Comparison of ENCODE assay signal across 8 cellular contexts in the genomic region with DNA sequence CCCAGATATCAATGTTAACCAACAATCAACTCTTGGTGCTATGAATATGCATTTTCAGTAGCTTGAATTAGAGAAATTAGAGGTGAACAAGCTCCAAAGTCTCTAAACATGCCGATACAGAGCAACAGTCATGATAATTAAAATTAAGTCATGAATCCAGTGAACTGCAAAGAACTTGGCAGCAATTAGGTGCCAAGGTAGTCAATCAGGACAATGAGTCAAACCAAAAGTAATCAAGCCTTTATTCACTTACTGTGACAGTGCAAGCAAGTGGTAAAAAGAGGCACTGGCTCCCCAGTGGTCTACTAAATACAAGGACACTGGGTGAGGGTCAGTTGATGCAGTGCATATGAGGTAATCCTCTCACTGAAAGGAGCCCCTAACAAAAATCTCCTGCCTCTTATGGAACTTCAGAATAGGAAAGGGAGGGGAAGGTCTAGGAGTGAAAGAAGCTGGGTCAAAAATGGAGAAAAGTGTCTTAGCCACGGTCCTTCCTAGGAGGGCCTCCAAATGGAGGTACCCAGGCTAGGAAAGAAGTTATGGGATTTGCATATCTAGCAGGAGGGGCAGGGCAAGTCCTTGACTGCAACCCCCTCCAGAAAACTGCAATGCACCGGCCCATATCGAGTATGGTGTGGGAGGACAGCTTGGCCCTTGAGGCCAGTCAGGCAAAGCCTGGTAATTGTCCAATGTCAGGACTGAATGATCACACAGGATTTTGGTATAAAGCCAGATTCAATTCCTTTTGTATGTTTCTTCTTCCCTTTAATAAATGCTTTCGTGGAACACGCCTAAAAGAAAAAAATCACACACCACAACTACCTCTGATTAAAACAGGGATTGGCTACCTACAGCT. TPM values are rescaled to one million over a fixed set of nuclear protein-coding genes. Genes with fewer than 3 reads are reported as not detected.
DNase-seq lines count a peak whose midpoint lies in the region; ATAC-seq lines count a peak whose summit lies in the region.

No MANE protein-coding gene starts in this region.

- H3K4me1 Mint-ChIP-seq in T-helper 1 cell treated with Interleukin-12 subunit alpha and Interleukin-12 subunit beta and Interleukin-4 antibody, amounts not matched to agents 30 μg/mL and 1 μg/mL, for 36 hours (ENCODE audit: low read depth), result peaks cover 35% of the 10 kb centered on the region
- H3K4me1 Mint-ChIP-seq in activated T-helper 1 cell treated with anti-CD3 and anti-CD28 coated beads, Interleukin-12 subunit alpha, Interleukin-12 subunit beta, Interleukin-2, Interleukin-4 antibody, amounts not matched to agents 30 ng/mL and 10 ng/mL and 1 ng/mL, durations not matched to agents 14 hours and 24 hours and 36 hours (ENCODE audit: low read depth), result peaks cover 39% of the 10 kb centered on the region
- peaks cover 40 to 57% of the 10 kb centered on the region in 2 donors for H3K4me1 Mint-ChIP-seq in immature natural killer cell

- peak overlapping the region; percentile 99 for H3K27ac ChIP-seq in subcutaneous abdominal adipose tissue (ENCODE audit: low read depth, low read length)

- ATAC-seq in HG03520 (IDR thresholded peaks at IDR 0.05; ENCODE audit: unreplicated experiment), result no peak

- H3K27ac Mint-ChIP-seq in T-helper 1 cell treated with Interleukin-12 subunit alpha and Interleukin-12 subunit beta and Interleukin-4 antibody, amounts not matched to agents 30 μg/mL and 1 μg/mL, for 36 hours, result peak overlapping the region; percentile 98
- H3K27ac Mint-ChIP-seq in activated T-helper 1 cell treated with anti-CD3 and anti-CD28 coated beads, Interleukin-12 subunit alpha, Interleukin-12 subunit beta, Interleukin-2, Interleukin-4 antibody, amounts not matched to agents 30 ng/mL and 10 ng/mL and 1 ng/mL, durations not matched to agents 14 hours and 24 hours and 36 hours, result peak overlapping the region; percentile 96
- peak overlapping the region; percentile 67 to 99 (median 98) for H3K27ac Mint-ChIP-seq in immature natural killer cell

- DNase-seq in T-helper 1 cell, result no peak
- DNase-seq in activated T-helper 1 cell treated with anti-CD3 and anti-CD28 coated beads, Interleukin-12 subunit alpha, Interleukin-12 subunit beta, Interleukin-2, Interleukin-4 antibody, amounts not matched to agents 30 ng/mL and 10 ng/mL and 1 ng/mL, durations not matched to agents 14 hours and 24 hours and 36 hours (ENCODE audit: low spot score), result no peak
- DNase-seq in immature natural killer cell, result no peak
- no peak for DNase-seq in GF-D8 (lab: John Stamatoyannopoulos, UW)
- no peak for DNase-seq in UCSD-AML1 (lab: John Stamatoyannopoulos, UW; ENCODE audit: unreplicated experiment)

- peaks cover 4 to 18% (median 13%) of the 10 kb centered on the region in 5 donors for H3K36me3 ChIP-seq in subcutaneous abdominal adipose tissue (ENCODE audit: control insufficient read depth in 5 of 5, insufficient read depth in 5 of 5, low read length in 5 of 5)

- intact Hi-C loops in activated T-helper 1 cell treated with anti-CD3 and anti-CD28 coated beads, Interleukin-12 subunit alpha, Interleukin-12 subunit beta, Interleukin-2, Interleukin-4 antibody, amounts not matched to agents 30 ng/mL and 10 ng/mL and 1 ng/mL, durations not matched to agents 14 hours and 24 hours and 36 hours (cut with micrococcal nuclease), result loop anchor here (5.0 kb wide), 4 partner anchors 561 to 1591 kb away; partner anchors contain the start of genes AVEN, CDIN1 and DPH6

- H3K27me3 Mint-ChIP-seq in T-helper 1 cell treated with Interleukin-12 subunit alpha and Interleukin-12 subunit beta and Interleukin-4 antibody, amounts not matched to agents 30 μg/mL and 1 μg/mL, for 36 hours (ENCODE audit: low read depth), result no peaks in the 10 kb centered on the region
- no peaks in the 10 kb centered on the region for H3K27me3 Mint-ChIP-seq in activated T-helper 1 cell treated with anti-CD3 and anti-CD28 coated beads, Interleukin-12 subunit alpha, Interleukin-12 subunit beta, Interleukin-2, Interleukin-4 antibody, amounts not matched to agents 30 ng/mL and 10 ng/mL and 1 ng/mL, durations not matched to agents 14 hours and 24 hours and 36 hours (ENCODE audit: insufficient read depth)
- H3K27me3 Mint-ChIP-seq in immature natural killer cell (ENCODE audit: low read depth in 3 of 3), result peaks cover 8 to 19% (median 11%) of the 10 kb centered on the region in 3 donors

- peak overlapping the region; percentile 80 to 100 (median 95) for H3K4me3 ChIP-seq in subcutaneous abdominal adipose tissue (ENCODE audit: low read depth in 1 of 5, low read length in 5 of 5)

- H3K9me3 Mint-ChIP-seq in T-helper 1 cell treated with Interleukin-12 subunit alpha and Interleukin-12 subunit beta and Interleukin-4 antibody, amounts not matched to agents 30 μg/mL and 1 μg/mL, for 36 hours, result no peaks in the 10 kb centered on the region
- no peaks in the 10 kb centered on the region for H3K9me3 Mint-ChIP-seq in activated T-helper 1 cell treated with anti-CD3 and anti-CD28 coated beads, Interleukin-12 subunit alpha, Interleukin-12 subunit beta, Interleukin-2, Interleukin-4 antibody, amounts not matched to agents 30 ng/mL and 10 ng/mL and 1 ng/mL, durations not matched to agents 14 hours and 24 hours and 36 hours
- no peaks in the 10 kb centered on the region for H3K9me3 Mint-ChIP-seq in immature natural killer cell

- H3K4me1 ChIP-seq in subcutaneous abdominal adipose tissue (ENCODE audit: control insufficient read depth in 5 of 5, insufficient read depth in 5 of 5, low read length in 5 of 5), result peaks cover 4 to 48% (median 40%) of the 10 kb centered on the region in 5 donors

- peak overlapping the region; percentile 97 to 100 (median 99) for H3K9ac ChIP-seq in subcutaneous abdominal adipose tissue (ENCODE audit: low read length in 5 of 5)

- peaks cover 20% of the 10 kb centered on the region for H3K36me3 Mint-ChIP-seq in T-helper 1 cell treated with Interleukin-12 subunit alpha and Interleukin-12 subunit beta and Interleukin-4 antibody, amounts not matched to agents 30 μg/mL and 1 μg/mL, for 36 hours (ENCODE audit: low read depth)
- H3K36me3 Mint-ChIP-seq in activated T-helper 1 cell treated with anti-CD3 and anti-CD28 coated beads, Interleukin-12 subunit alpha, Interleukin-12 subunit beta, Interleukin-2, Interleukin-4 antibody, amounts not matched to agents 30 ng/mL and 10 ng/mL and 1 ng/mL, durations not matched to agents 14 hours and 24 hours and 36 hours (ENCODE audit: low read depth), result peaks cover 30% of the 10 kb centered on the region
- H3K36me3 Mint-ChIP-seq in immature natural killer cell, result peaks cover 0 to 8% (median 5%) of the 10 kb centered on the region in 3 donors

- H3K27me3 ChIP-seq in subcutaneous abdominal adipose tissue (ENCODE audit: control insufficient read depth in 5 of 5, insufficient read depth in 4 of 5, low read length in 5 of 5), result no peaks in the 10 kb centered on the region

- peak overlapping the region; percentile 95 for H3K4me3 Mint-ChIP-seq in T-helper 1 cell treated with Interleukin-12 subunit alpha and Interleukin-12 subunit beta and Interleukin-4 antibody, amounts not matched to agents 30 μg/mL and 1 μg/mL, for 36 hours
- peak overlapping the region; percentile 97 for H3K4me3 Mint-ChIP-seq in activated T-helper 1 cell treated with anti-CD3 and anti-CD28 coated beads, Interleukin-12 subunit alpha, Interleukin-12 subunit beta, Interleukin-2, Interleukin-4 antibody, amounts not matched to agents 30 ng/mL and 10 ng/mL and 1 ng/mL, durations not matched to agents 14 hours and 24 hours and 36 hours
- H3K4me3 Mint-ChIP-seq in immature natural killer cell, result peak overlapping the region; percentile 94 to 99 (median 97)

- H3K9me3 ChIP-seq in subcutaneous abdominal adipose tissue (ENCODE audit: control insufficient read depth in 5 of 5, low read length in 5 of 5), result no peaks in the 10 kb centered on the region

RNA-seq across cellular contexts. Expression of gene ZNF770, which starts 1.5 kb away (rescaled TPM):
- 50.1 and 50.6 TPM in 2 replicates for total RNA-seq in activated T-helper 1 cell treated with anti-CD3 and anti-CD28 coated beads, Interleukin-12 subunit alpha, Interleukin-12 subunit beta, Interleukin-2, Interleukin-4 antibody, amounts not matched to agents 30 ng/mL and 10 ng/mL and 1 ng/mL, durations not matched to agents 14 hours and 24 hours and 36 hours
- 10 to 100 TPM; 38.8 to 59.7 (median 40.6) TPM for polyA plus RNA-seq in immature natural killer cell

RNA-seq across cellular contexts. Expression of gene AQR, which starts 17.0 kb away (rescaled TPM):
- 43.2 and 44.4 TPM in 2 replicates for total RNA-seq in activated T-helper 1 cell treated with anti-CD3 and anti-CD28 coated beads, Interleukin-12 subunit alpha, Interleukin-12 subunit beta, Interleukin-2, Interleukin-4 antibody, amounts not matched to agents 30 ng/mL and 10 ng/mL and 1 ng/mL, durations not matched to agents 14 hours and 24 hours and 36 hours
- 10 to 100 TPM in 1 of 3 donors, 1 to 10 TPM in 2; 8.5 to 16.2 (median 9.9) TPM for polyA plus RNA-seq in immature natural killer cell
